16 cellular contexts compared by ENCODE assay signal in genomic region chr18:78363556-78363955, GRCh38.
DNase-seq lines count a peak whose midpoint lies in the region; ATAC-seq and TF ChIP-seq lines count a peak whose summit lies in the region.
"Had no signal": no experiment of that assay in that cellular context is flagged by ENCODE, and none has a peak within 500 bp of the region (broad histone marks: within the 10 kb centered on the region; RNA-seq: fewer than 3 reads in every experiment).

No MANE protein-coding gene starts in this region.

- peak; percentile 21 for ATAC-seq in stimulated activated effector memory CD8-positive, alpha-beta T cell treated with anti-CD3 and anti-CD28 coated beads, Interleukin-12 subunit alpha, Interleukin-12 subunit beta, amount 100 ng/mL, for 72 hours
- no peak for ATAC-seq in gastrocnemius medialis
- ATAC-seq: GM23338, HCT116 had no signal

- H3K27me3 ChIP-seq in gastrocnemius medialis: no peaks in the 10 kb centered on the region

- intact Hi-C loops in gastrocnemius medialis (cut with DNase I; ENCODE audit: low total_unique reads): no loop called here

- no peak overlapping the region for H3K27ac Mint-ChIP-seq in stimulated activated effector memory CD8-positive, alpha-beta T cell treated with anti-CD3 and anti-CD28 coated beads, Interleukin-12 subunit alpha, Interleukin-12 subunit beta, amount 100 ng/mL, for 72 hours
- H3K27ac Mint-ChIP-seq: CD4-positive, alpha-beta memory T cell; GM23338; H9 had no signal

- no peaks in the 10 kb centered on the region for H3K9me3 ChIP-seq in gastrocnemius medialis

- in situ Hi-C loops in gastrocnemius medialis (cut with MboI; ENCODE audit: low sequenced_read_pairs in 4 of 4): no loop called here

- no peaks in the 10 kb centered on the region for H3K36me3 Mint-ChIP-seq in stimulated activated effector memory CD8-positive, alpha-beta T cell treated with anti-CD3 and anti-CD28 coated beads, Interleukin-12 subunit alpha, Interleukin-12 subunit beta, amount 100 ng/mL, for 72 hours
- H3K36me3 Mint-ChIP-seq: CD4-positive, alpha-beta memory T cell had no signal

- no peaks in the 10 kb centered on the region for H3K4me1 Mint-ChIP-seq in stimulated activated effector memory CD8-positive, alpha-beta T cell treated with anti-CD3 and anti-CD28 coated beads, Interleukin-12 subunit alpha, Interleukin-12 subunit beta, amount 100 ng/mL, for 72 hours
- H3K4me1 Mint-ChIP-seq: CD4-positive, alpha-beta memory T cell; GM23338 had no signal

- no peak for TF ChIP-seq CTCF in gastrocnemius medialis (IDR thresholded peaks at IDR 0.05 in 4 of 5, conservative IDR thresholded peaks at IDR 0.05 in 1 of 5)

- H3K4me3 ChIP-seq in gastrocnemius medialis: no peak overlapping the region
- H3K4me3 ChIP-seq: GM23338 had no signal

- no peak overlapping the region for H3K4me3 Mint-ChIP-seq in stimulated activated effector memory CD8-positive, alpha-beta T cell treated with anti-CD3 and anti-CD28 coated beads, Interleukin-12 subunit alpha, Interleukin-12 subunit beta, amount 100 ng/mL, for 72 hours
- H3K4me3 Mint-ChIP-seq: CD4-positive, alpha-beta memory T cell; GM23338; H9 had no signal

- no peak for TF ChIP-seq POLR2A in gastrocnemius medialis (IDR thresholded peaks at IDR 0.05)

- DNase-seq in D341Med (ENCODE audit: low spot score): peak; percentile 34
- peak; percentile 3 for DNase-seq in ELF-1 (ENCODE audit: low read depth, low spot score)
- peak; percentile 44 for DNase-seq in left kidney (ENCODE audit: low read depth, low spot score)
- no peak for DNase-seq in stimulated activated effector memory CD8-positive, alpha-beta T cell treated with anti-CD3 and anti-CD28 coated beads, Interleukin-12 subunit alpha, Interleukin-12 subunit beta, amount 100 ng/mL, for 72 hours (ENCODE audit: low spot score in 2 of 2)
- no peak for DNase-seq in gastrocnemius medialis
- DNase-seq in NCI-H2081 treated with DMSO at 0.1 percent for 48 hours (lab: John Stamatoyannopoulos, UW): no peak
- DNase-seq: C1 segment of cervical spinal cord; Calu3; CD4-positive, alpha-beta memory T cell; COR-L47; DMS153; DND-41; GDM1; H9 had no signal

- peaks cover 2% of the 10 kb centered on the region for H3K9me3 Mint-ChIP-seq in stimulated activated effector memory CD8-positive, alpha-beta T cell treated with anti-CD3 and anti-CD28 coated beads, Interleukin-12 subunit alpha, Interleukin-12 subunit beta, amount 100 ng/mL, for 72 hours
- H3K9me3 Mint-ChIP-seq: H9 had no signal

- H3K36me3 ChIP-seq in gastrocnemius medialis: no peaks in the 10 kb centered on the region

- no peaks in the 10 kb centered on the region for H3K4me1 ChIP-seq in gastrocnemius medialis

- no peak overlapping the region for H3K27ac ChIP-seq in gastrocnemius medialis

Comparison
In these comparisons a context has a peak if more than half of its experiments do, and no peak if none do; other contexts are left out.
1. DNase-seq: peak in D341Med (single experiment), ELF-1 (single experiment) and left kidney (single experiment); none in stimulated activated effector memory CD8-positive, alpha-beta T cell treated with anti-CD3 and anti-CD28 coated beads, Interleukin-12 subunit alpha, Interleukin-12 subunit beta, amount 100 ng/mL, for 72 hours (0 of 2), gastrocnemius medialis (0 of 2) and NCI-H2081 treated with DMSO at 0.1 percent for 48 hours (single experiment).